ENCODE assay signal across 8 cellular contexts in genomic region chr7:129501760-129502707, GRCh38. TPM values are rescaled to one million over a fixed set of nuclear protein-coding genes. Genes with fewer than 3 reads are reported as not detected.
DNase-seq lines count a peak whose midpoint lies in the region; ATAC-seq and TF ChIP-seq lines count a peak whose summit lies in the region.

Gene SMKR1 (plus strand): TSS chr7:129502531. CDS start chr7:129502825, 294 bp downstream.

- intact Hi-C loops in activated CD4-positive, alpha-beta memory T cell treated with anti-CD3 and anti-CD28 coated beads for 36 hours (cut with micrococcal nuclease), result loop anchor here (5.0 kb wide), 2 partner anchors 110 to 135 kb away; partner anchors contain the start of gene NRF1

- CTCF ChIA-PET in activated CD4-positive, alpha-beta memory T cell treated with anti-CD3 and anti-CD28 coated beads for 36 hours (lab: Charles Lee), result interaction anchor here (0.6 to 1.6 kb wide), 3 partner anchors 20 to 111 kb away, joined by 3 to 4 read pairs (median 3); no protein-coding TSS in a partner anchor

- H3K27me3 Mint-ChIP-seq in activated CD4-positive, alpha-beta memory T cell treated with anti-CD3 and anti-CD28 coated beads for 36 hours, result no peaks in the 10 kb centered on the region
- peaks cover 41% of the 10 kb centered on the region for H3K27me3 Mint-ChIP-seq in mesothelial cell of epicardium (ENCODE audit: low read depth)

- ATAC-seq in GM19025 (IDR thresholded peaks at IDR 0.05; ENCODE audit: low read depth, unreplicated experiment) (peak; percentile 84), HG03175 (IDR thresholded peaks at IDR 0.05; ENCODE audit: unreplicated experiment) (peak; percentile 94)

- no peaks in the 10 kb centered on the region for H3K36me3 Mint-ChIP-seq in activated CD4-positive, alpha-beta memory T cell treated with anti-CD3 and anti-CD28 coated beads for 36 hours
- no peaks in the 10 kb centered on the region for H3K36me3 Mint-ChIP-seq in mesothelial cell of epicardium

- POLR2A ChIA-PET in activated CD4-positive, alpha-beta memory T cell treated with anti-CD3 and anti-CD28 coated beads for 36 hours (lab: Charles Lee), result interaction anchor here (0.8 to 1.0 kb wide), 2 partner anchors 46 to 110 kb away, joined by 3 read pairs; no protein-coding TSS in a partner anchor

- DNase-seq in Ammon's horn (ENCODE audit: low spot score), result peak; percentile 72
- DNase-seq in NCI-H510A (lab: John Stamatoyannopoulos, UW), result peak; percentile 56
- peak; percentile 91 for DNase-seq in activated CD4-positive, alpha-beta memory T cell treated with anti-CD3 and anti-CD28 coated beads for 36 hours
- peak; percentile 86 for DNase-seq in effector CD8-positive, alpha-beta T cell (lab: John Stamatoyannopoulos, UW)
- peak; percentile 66 to 78 for DNase-seq in mesothelial cell of epicardium (ENCODE audit: low spot score in 2 of 2, unreplicated experiment in 2 of 2)
- peak; percentile 86 to 88 for DNase-seq in stimulated activated CD8-positive, alpha-beta memory T cell treated with anti-CD3 and anti-CD28 coated beads, Interleukin-15, amount 100 ng/mL, for 4 hours (ENCODE audit: low read depth in 2 of 2)

- H3K27ac Mint-ChIP-seq in activated CD4-positive, alpha-beta memory T cell treated with anti-CD3 and anti-CD28 coated beads for 36 hours, result peak within 1 kb of the TSS; percentile 56
- H3K27ac Mint-ChIP-seq in mesothelial cell of epicardium, result peak within 1 kb of the TSS; percentile 0

- H3K4me1 Mint-ChIP-seq in activated CD4-positive, alpha-beta memory T cell treated with anti-CD3 and anti-CD28 coated beads for 36 hours (ENCODE audit: low read depth), result peaks cover 9% of the 10 kb centered on the region
- H3K4me1 Mint-ChIP-seq in mesothelial cell of epicardium, result peaks cover 11% of the 10 kb centered on the region

- H3K9me3 Mint-ChIP-seq in activated CD4-positive, alpha-beta memory T cell treated with anti-CD3 and anti-CD28 coated beads for 36 hours, result no peaks in the 10 kb centered on the region
- H3K9me3 Mint-ChIP-seq in mesothelial cell of epicardium, result no peaks in the 10 kb centered on the region

- no peak for TF ChIP-seq CTCF in mesothelial cell of epicardium (IDR thresholded peaks at IDR 0.05; ENCODE audit: unreplicated experiment)

- H3K4me3 Mint-ChIP-seq in activated CD4-positive, alpha-beta memory T cell treated with anti-CD3 and anti-CD28 coated beads for 36 hours, result peak within 1 kb of the TSS; percentile 75
- peak within 1 kb of the TSS; percentile 72 for H3K4me3 Mint-ChIP-seq in mesothelial cell of epicardium

RNA-seq across cellular contexts. Expression of gene SMKR1, which starts in this region (rescaled TPM):
- 1 to 10 TPM; 1.5 to 2.0 TPM for total RNA-seq in activated CD4-positive, alpha-beta memory T cell treated with anti-CD3 and anti-CD28 coated beads for 36 hours
- total RNA-seq in mesothelial cell of epicardium, result 2.0 to 2.8 TPM (median 2.5 TPM) in 3 replicates

Comparison
In these comparisons a context has a peak if more than half of its experiments do, and no peak if none do; other contexts are left out.
1. Peak in every context shown above with its lines: DNase-seq and ATAC-seq.